8 cellular contexts compared by ENCODE assay signal in genomic region chr12:47813491-47814196, GRCh38. TPM values are rescaled to one million over a fixed set of nuclear protein-coding genes. Genes with fewer than 3 reads are reported as not detected.
DNase-seq lines count a peak whose midpoint lies in the region; ATAC-seq lines count a peak whose summit lies in the region.

No MANE protein-coding gene starts in this region.

- peaks cover 31% of the 10 kb centered on the region for H3K36me3 Mint-ChIP-seq in activated naive CD8-positive, alpha-beta T cell treated with anti-CD3 and anti-CD28 coated beads, Interleukin-2, amount 10 ng/mL, durations not matched to agents 7 days and 5 days
- no peaks in the 10 kb centered on the region for H3K36me3 Mint-ChIP-seq in immature natural killer cell

- POLR2A ChIA-PET in activated naive CD8-positive, alpha-beta T cell treated with anti-CD3 and anti-CD28 coated beads, Interleukin-2, amount 10 ng/mL, durations not matched to agents 7 days and 5 days (lab: Charles Lee) = interaction anchor here (0.9 to 18.4 kb wide), 16 partner anchors 9 to 597 kb away, joined by 3 to 465 read pairs (median 5); no protein-coding TSS in a partner anchor

- H3K4me3 ChIP-seq in GM08714 (ENCODE audit: low read length) (peak overlapping the region; percentile 27; the same call in 1 of the 2 replicates), HUES6 (ENCODE audit: low read depth, low read length) (peak overlapping the region; percentile 41)

- peak overlapping the region; percentile 98 for H3K27ac Mint-ChIP-seq in activated naive CD8-positive, alpha-beta T cell treated with anti-CD3 and anti-CD28 coated beads, Interleukin-2, amount 10 ng/mL, durations not matched to agents 7 days and 5 days
- H3K27ac Mint-ChIP-seq in immature natural killer cell = peak overlapping the region; percentile 90 to 98 (median 95)
- H3K27ac Mint-ChIP-seq in stimulated activated naive CD8-positive, alpha-beta T cell treated with anti-CD3 and anti-CD28 coated beads, Interleukin-15, amount 100 ng/mL, for 72 hours = peak overlapping the region; percentile 96 to 99

- H3K9ac ChIP-seq in HUES6 (ENCODE audit: low read length) = peak overlapping the region; percentile 72

- no peak for DNase-seq in activated naive CD8-positive, alpha-beta T cell treated with anti-CD3 and anti-CD28 coated beads, Interleukin-2, amount 10 ng/mL, durations not matched to agents 7 days and 5 days
- DNase-seq in immature natural killer cell (peak in 1 of 3 donors; percentile 33), NCI-H1092 (lab: John Stamatoyannopoulos, UW) (no peak)
- peak; percentile 50 to 65 for DNase-seq in stimulated activated naive CD8-positive, alpha-beta T cell treated with anti-CD3 and anti-CD28 coated beads, Interleukin-15, amount 100 ng/mL, for 72 hours
- DNase-seq in stimulated activated CD4-positive, alpha-beta T cell treated with anti-CD3 and anti-CD28 coated beads, Interleukin-4, amount 100 ng/mL, for 4 hours = no peak

- no peaks in the 10 kb centered on the region for H3K27me3 Mint-ChIP-seq in activated naive CD8-positive, alpha-beta T cell treated with anti-CD3 and anti-CD28 coated beads, Interleukin-2, amount 10 ng/mL, durations not matched to agents 7 days and 5 days
- peaks cover 7 to 14% (median 12%) of the 10 kb centered on the region in 3 donors for H3K27me3 Mint-ChIP-seq in immature natural killer cell (ENCODE audit: low read depth in 3 of 3)
- H3K27me3 Mint-ChIP-seq in stimulated activated naive CD8-positive, alpha-beta T cell treated with anti-CD3 and anti-CD28 coated beads, Interleukin-15, amount 100 ng/mL, for 72 hours = no peaks in the 10 kb centered on the region

- peak; percentile 42 for ATAC-seq in GM21515 (IDR thresholded peaks at IDR 0.05; ENCODE audit: unreplicated experiment)
- peak; percentile 1 for ATAC-seq in activated naive CD8-positive, alpha-beta T cell treated with anti-CD3 and anti-CD28 coated beads, Interleukin-2, amount 10 ng/mL, durations not matched to agents 7 days and 5 days (ENCODE audit: low read depth)
- ATAC-seq in stimulated activated naive CD8-positive, alpha-beta T cell treated with anti-CD3 and anti-CD28 coated beads, Interleukin-15, amount 100 ng/mL, for 72 hours = peak; percentile 23

- no peaks in the 10 kb centered on the region for H3K9me3 ChIP-seq in HUES6 (ENCODE audit: control insufficient read depth, insufficient read depth, low read depth, low read length)

- peak overlapping the region; percentile 91 for H3K4me3 Mint-ChIP-seq in activated naive CD8-positive, alpha-beta T cell treated with anti-CD3 and anti-CD28 coated beads, Interleukin-2, amount 10 ng/mL, durations not matched to agents 7 days and 5 days
- peak overlapping the region; percentile 81 to 92 (median 88) for H3K4me3 Mint-ChIP-seq in immature natural killer cell
- H3K4me3 Mint-ChIP-seq in stimulated activated naive CD8-positive, alpha-beta T cell treated with anti-CD3 and anti-CD28 coated beads, Interleukin-15, amount 100 ng/mL, for 72 hours = peak overlapping the region; percentile 90 to 95

- H3K27me3 ChIP-seq in HUES6 (ENCODE audit: control insufficient read depth, insufficient read depth, low read length) = no peaks in the 10 kb centered on the region

- H3K4me1 Mint-ChIP-seq in activated naive CD8-positive, alpha-beta T cell treated with anti-CD3 and anti-CD28 coated beads, Interleukin-2, amount 10 ng/mL, durations not matched to agents 7 days and 5 days = peaks cover 68% of the 10 kb centered on the region
- H3K4me1 Mint-ChIP-seq in immature natural killer cell = peaks cover 98 to 100% of the 10 kb centered on the region in 2 donors
- peaks cover 85% of the 10 kb centered on the region for H3K4me1 Mint-ChIP-seq in stimulated activated naive CD8-positive, alpha-beta T cell treated with anti-CD3 and anti-CD28 coated beads, Interleukin-15, amount 100 ng/mL, for 72 hours

- H3K27ac ChIP-seq in HUES6 (ENCODE audit: low read depth, low read length) = peak overlapping the region; percentile 81; the same call in 1 of the 2 replicates

- peaks cover 9% of the 10 kb centered on the region; the same call in 1 of the 2 replicates for H3K36me3 ChIP-seq in HUES6 (ENCODE audit: control insufficient read depth, insufficient read depth, low read length)

- no peaks in the 10 kb centered on the region for H3K9me3 Mint-ChIP-seq in activated naive CD8-positive, alpha-beta T cell treated with anti-CD3 and anti-CD28 coated beads, Interleukin-2, amount 10 ng/mL, durations not matched to agents 7 days and 5 days
- H3K9me3 Mint-ChIP-seq in immature natural killer cell = no peaks in the 10 kb centered on the region
- peaks cover 6 to 7% of the 10 kb centered on the region in 2 donors for H3K9me3 Mint-ChIP-seq in stimulated activated naive CD8-positive, alpha-beta T cell treated with anti-CD3 and anti-CD28 coated beads, Interleukin-15, amount 100 ng/mL, for 72 hours

- peaks cover 82% of the 10 kb centered on the region for H3K4me1 ChIP-seq in HUES6 (ENCODE audit: control insufficient read depth, insufficient read depth, low read length)

RNA-seq across cellular contexts. Expression of gene HDAC7, which starts 6.1 kb away (rescaled TPM):
- 100 to 1,000 TPM; 200 to 215 TPM for total RNA-seq in activated naive CD8-positive, alpha-beta T cell treated with anti-CD3 and anti-CD28 coated beads, Interleukin-2, amount 10 ng/mL, durations not matched to agents 7 days and 5 days
- 10 to 100 TPM in 2 of 3 donors, 1 to 10 TPM in 1; 5.9 to 29.1 (median 11.5) TPM for polyA plus RNA-seq in immature natural killer cell

RNA-seq across cellular contexts. Expression of gene SLC48A1, which starts 40.6 kb away (rescaled TPM):
- total RNA-seq in activated naive CD8-positive, alpha-beta T cell treated with anti-CD3 and anti-CD28 coated beads, Interleukin-2, amount 10 ng/mL, durations not matched to agents 7 days and 5 days = 10 to 100 TPM; 13.4 to 13.9 TPM
- polyA plus RNA-seq in immature natural killer cell = 1 to 10 TPM in 2 of 3 donors, under 1 TPM in 1; 0.54 to 5.6 (median 3.1) TPM

RNA-seq across cellular contexts. Expression of gene RAPGEF3, which starts 55.0 kb away (rescaled TPM):
- 1 to 10 TPM in 1 of 2 experiments, under 1 TPM in 1; 0.94 to 1.1 TPM for total RNA-seq in activated naive CD8-positive, alpha-beta T cell treated with anti-CD3 and anti-CD28 coated beads, Interleukin-2, amount 10 ng/mL, durations not matched to agents 7 days and 5 days
- polyA plus RNA-seq in immature natural killer cell = under 1 TPM in 1 of 3 donors, not detected in 2; 0.25 TPM

Comparison
In these comparisons a context has a peak if more than half of its experiments do, and no peak if none do; other contexts are left out.
1. DNase-seq: peak in stimulated activated naive CD8-positive, alpha-beta T cell treated with anti-CD3 and anti-CD28 coated beads, Interleukin-15, amount 100 ng/mL, for 72 hours (2 of 2); none in activated naive CD8-positive, alpha-beta T cell treated with anti-CD3 and anti-CD28 coated beads, Interleukin-2, amount 10 ng/mL, durations not matched to agents 7 days and 5 days (single experiment), NCI-H1092 (single experiment) and stimulated activated CD4-positive, alpha-beta T cell treated with anti-CD3 and anti-CD28 coated beads, Interleukin-4, amount 100 ng/mL, for 4 hours (0 of 2).
2. Peak in every context shown above with its lines, with median percentiles within 50 percentile points of each other: ATAC-seq, H3K27ac Mint-ChIP-seq and H3K4me3 Mint-ChIP-seq.